In genomic region chr5:18393546-18393945, GRCh38 we compare ENCODE assay signal across 1 cellular context.
TF ChIP-seq lines count a peak whose summit lies in the region.

No MANE protein-coding gene starts in this region.

TF ChIP-seq in HepG2, 621 proteins besides CTCF, POLR2A, EP300 and RAD21 (continued from another document):
- TF ChIP-seq AGO2 (optimal IDR thresholded peaks at IDR 0.05; ENCODE audit: low read depth, low read length) (no peak), ZFP36L1 (CRISPR knock-in tag; IDR thresholded peaks at IDR 0.05) (no peak), ZNF598 (CRISPR knock-in tag; IDR thresholded peaks at IDR 0.05; ENCODE audit: borderline replicate concordance) (no peak), XRCC5 (optimal IDR thresholded peaks at IDR 0.05; ENCODE audit: low read length) (no peak), HDAC1 (CRISPR knock-in tag; IDR thresholded peaks at IDR 0.05) (no peak), MED8 (CRISPR knock-in tag; IDR thresholded peaks at IDR 0.05; ENCODE audit: insufficient replicate concordance) (no peak), NR2F6 (IDR thresholded peaks at IDR 0.05) (no peak), NR2F6 (CRISPR knock-in tag; IDR thresholded peaks at IDR 0.05) (no peak)
